Comparison of ENCODE assay signal across 8 cellular contexts in the genomic region with DNA sequence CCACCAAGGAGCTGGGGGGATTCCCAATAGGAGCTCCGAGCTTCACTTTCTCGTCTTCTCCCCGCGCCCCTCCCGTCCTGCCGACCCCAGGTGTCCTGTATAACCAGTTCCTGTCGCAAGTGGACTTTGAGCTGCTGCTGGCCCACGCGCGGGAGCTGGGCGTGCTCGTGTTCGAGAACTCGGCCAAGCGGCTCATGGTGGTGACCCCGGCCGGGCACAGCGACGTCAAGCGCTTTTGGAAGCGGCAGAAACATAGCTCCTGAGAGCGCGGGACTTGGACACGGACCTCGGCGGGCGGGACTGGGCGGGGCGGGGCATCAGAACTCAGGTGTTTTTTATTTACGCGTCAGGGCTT. TPM values are rescaled to one million over a fixed set of nuclear protein-coding genes. Genes with fewer than 3 reads are reported as not detected.
DNase-seq lines count a peak whose midpoint lies in the region; ATAC-seq and TF ChIP-seq lines count a peak whose summit lies in the region.

No MANE protein-coding gene starts in this region.

- no peak for TF ChIP-seq POLR2A in IMR-90 (IDR thresholded peaks at IDR 0.05; ENCODE audit: low read depth, low read length)

- peaks cover 26% of the 10 kb centered on the region for H3K36me3 ChIP-seq in CD8-positive, alpha-beta memory T cell (ENCODE audit: insufficient read depth, low read length)
- peaks cover 22% of the 10 kb centered on the region for H3K36me3 ChIP-seq in IMR-90 (ENCODE audit: control insufficient read depth, insufficient read depth, low read length)
- H3K36me3 ChIP-seq in ectodermal cell (ENCODE audit: control insufficient read depth, insufficient read depth, low read length) = peaks cover 18% of the 10 kb centered on the region

- H2AFZ ChIP-seq in IMR-90 (replicated peaks; ENCODE audit: low read length, poor library complexity) = peak overlapping the region; percentile 99

- in situ Hi-C loops in IMR-90 (cut with MboI; ENCODE audit: low sequenced_read_pairs) = no loop called here

- H3K9me1 ChIP-seq in IMR-90 (ENCODE audit: insufficient read depth, low read length) = no peaks in the 10 kb centered on the region

- no peak overlapping the region for H2BK15ac ChIP-seq in IMR-90 (ENCODE audit: low read depth, low read length)

- DNase-seq in CD8-positive, alpha-beta memory T cell = no peak
- DNase-seq in IMR-90 (no peak), NCI-H226 (no peak), Ammon's horn (ENCODE audit: low spot score) (no peak)

- intact Hi-C loops in IMR-90 (cut with micrococcal nuclease) = loop anchor here (1.0 to 10.0 kb wide), 2 partner anchors 85 to 281 kb away; no protein-coding TSS in a partner anchor

- no peak overlapping the region; the same call in 1 of the 2 replicates for H3K23ac ChIP-seq in IMR-90 (ENCODE audit: low read depth, low read length)

- H3K9me3 Mint-ChIP-seq in CD8-positive, alpha-beta memory T cell = no peaks in the 10 kb centered on the region
- H3K9me3 Mint-ChIP-seq in nephron = no peaks in the 10 kb centered on the region

- H3K27me3 ChIP-seq in CD8-positive, alpha-beta memory T cell (ENCODE audit: insufficient read depth, low read length, poor library complexity, severe bottlenecking) = no peaks in the 10 kb centered on the region
- H3K27me3 ChIP-seq in IMR-90 (ENCODE audit: control insufficient read depth, insufficient read depth, low read length) = no peaks in the 10 kb centered on the region
- H3K27me3 ChIP-seq in ectodermal cell (ENCODE audit: control insufficient read depth, insufficient read depth, low read length, poor library complexity, severe bottlenecking) = no peaks in the 10 kb centered on the region

- H3K4me1 Mint-ChIP-seq in CD8-positive, alpha-beta memory T cell = peaks cover 36 to 52% (median 51%) of the 10 kb centered on the region in 3 donors
- H3K4me1 Mint-ChIP-seq in nephron = peaks cover 46% of the 10 kb centered on the region

- CTCF ChIA-PET in CD8-positive, alpha-beta memory T cell (lab: Charles Lee) = interaction anchor here (0.7 to 2.2 kb wide), 9 partner anchors 9 to 453 kb away, joined by 3 to 9 read pairs (median 4); no protein-coding TSS in a partner anchor
- CTCF ChIA-PET in IMR-90 (lab: Yijun Ruan, JAX) = interaction anchor here (0.8 to 3.6 kb wide), 8 partner anchors 12 to 173 kb away, joined by 3 to 31 read pairs (median 8); no protein-coding TSS in a partner anchor

- no peaks in the 10 kb centered on the region for H4K20me1 ChIP-seq in IMR-90 (ENCODE audit: insufficient read depth, low read length)

- peaks cover 17% of the 10 kb centered on the region for H3K4me1 ChIP-seq in CD8-positive, alpha-beta memory T cell (ENCODE audit: insufficient read depth, low read length)
- H3K4me1 ChIP-seq in IMR-90 (ENCODE audit: control insufficient read depth, insufficient read depth, low read length) (peaks cover 15% of the 10 kb centered on the region), ectodermal cell (ENCODE audit: control insufficient read depth, insufficient read depth, low read length) (peaks cover 16% of the 10 kb centered on the region)

- H3K27me3 Mint-ChIP-seq in CD8-positive, alpha-beta memory T cell = peaks cover 0 to 3% of the 10 kb centered on the region in 2 donors
- no peaks in the 10 kb centered on the region for H3K27me3 Mint-ChIP-seq in nephron (ENCODE audit: low read depth)

- dilution Hi-C loops in IMR-90 (cut with HindIII; ENCODE audit: low sequenced_read_pairs, unreplicated experiment) = no loop called here

- POLR2A ChIA-PET in CD8-positive, alpha-beta memory T cell (lab: Charles Lee) = interaction anchor here (0.8 to 2.1 kb wide), 2 partner anchors 42 to 373 kb away, joined by 5 to 12 read pairs; no protein-coding TSS in a partner anchor
- POLR2A ChIA-PET in IMR-90 (lab: Charles Lee; ENCODE audit: unreplicated experiment) = interaction anchor here (0.7 to 0.8 kb wide), 2 partner anchors 169 to 298 kb away, joined by 3 to 10 read pairs; no protein-coding TSS in a partner anchor

- H2AK9ac ChIP-seq in IMR-90 (replicated peaks; ENCODE audit: low read depth, low read length, poor library complexity) = peak overlapping the region; percentile 97

- no peak for TF ChIP-seq CTCF in IMR-90 (conservative IDR thresholded peaks at IDR 0.05; ENCODE audit: low read depth, low read length)
- no peak for TF ChIP-seq CTCF in nephron (IDR thresholded peaks at IDR 0.05; ENCODE audit: unreplicated experiment in 3 of 3)

- peak overlapping the region in 7 of 8 donors; percentile 68 to 90 (median 82) for H3K27ac Mint-ChIP-seq in CD8-positive, alpha-beta memory T cell
- H3K27ac Mint-ChIP-seq in nephron = peak overlapping the region; percentile 67 to 94 (median 85)

- H3K14ac ChIP-seq in IMR-90 (replicated peaks; ENCODE audit: low read depth, low read length) = peak overlapping the region; percentile 70

- no peaks in the 10 kb centered on the region for H3K9me3 ChIP-seq in CD8-positive, alpha-beta memory T cell (ENCODE audit: low read length)
- H3K9me3 ChIP-seq in IMR-90 (ENCODE audit: control insufficient read depth, insufficient read depth, low read length) = no peaks in the 10 kb centered on the region
- no peaks in the 10 kb centered on the region for H3K9me3 ChIP-seq in ectodermal cell (ENCODE audit: control insufficient read depth, low read length)

- no peak overlapping the region for H2BK20ac ChIP-seq in IMR-90 (ENCODE audit: low read depth, low read length)

- H3K4ac ChIP-seq in IMR-90 (ENCODE audit: low read depth, low read length) = peak overlapping the region; percentile 76

- TF ChIP-seq RAD21 in IMR-90 (IDR thresholded peaks at IDR 0.05; ENCODE audit: low read length) = no peak

- WGBS in IMR-90 (ENCODE audit: extremely low coverage in 2 of 2, insufficient read length in 1 of 2), 2 experiments = 16% methylated on average over 19 of the region's 31 CpGs; no CpG with 5 or more reads in 1 of the 2 experiments
- 25 to 27% methylated on average over 31 of the region's 31 CpGs for WGBS in ectodermal cell, 2 experiments

- no peak for ATAC-seq in IMR-90 (ENCODE audit: low read depth)
- ATAC-seq in GM18861 (IDR thresholded peaks at IDR 0.05; ENCODE audit: unreplicated experiment) = no peak
- no peak for ATAC-seq in GM18520 (IDR thresholded peaks at IDR 0.05; ENCODE audit: unreplicated experiment)

- H3K4me2 ChIP-seq in IMR-90 (ENCODE audit: low read depth, low read length) = peak overlapping the region; percentile 49

- peak overlapping the region; percentile 94 for H3K4me3 ChIP-seq in CD8-positive, alpha-beta memory T cell (ENCODE audit: low read length)
- peak overlapping the region; percentile 11 for H3K4me3 ChIP-seq in IMR-90 (ENCODE audit: insufficient read depth, low read depth, low read length)
- peak overlapping the region; percentile 67 for H3K4me3 ChIP-seq in ectodermal cell (ENCODE audit: insufficient read depth, low read depth, low read length)

- no peak overlapping the region for H3K18ac ChIP-seq in IMR-90 (ENCODE audit: low read depth, low read length)

- peak overlapping the region; percentile 85 to 91; a peak in 3 of 4 replicates for H4K8ac ChIP-seq in IMR-90 (ENCODE audit: low read depth in 2 of 2, low read length in 2 of 2)

- peak overlapping the region; percentile 63; the same call in 1 of the 2 replicates for H4K91ac ChIP-seq in IMR-90 (ENCODE audit: insufficient read depth, low read depth, low read length)

- no TSS peak for BruUV-seq in IMR-90 (replicated peaks; lab: Mats Ljungman, UMichigan)

- H3K27ac ChIP-seq in CD8-positive, alpha-beta memory T cell (ENCODE audit: low read depth, low read length) = no peak overlapping the region
- peak overlapping the region; percentile 22 for H3K27ac ChIP-seq in IMR-90 (ENCODE audit: insufficient read depth, low read length)
- no peak overlapping the region for H3K27ac ChIP-seq in ectodermal cell (ENCODE audit: insufficient read depth, low read depth, low read length, poor library complexity, severe bottlenecking)

- peak overlapping the region; percentile 10 for H2BK5ac ChIP-seq in IMR-90 (ENCODE audit: low read depth, low read length, poor library complexity, severe bottlenecking)

- peaks cover 13 to 18% of the 10 kb centered on the region in 2 experiments for H3K79me1 ChIP-seq in IMR-90 (ENCODE audit: low read depth in 1 of 2, low read length in 2 of 2)

- H3K4me3 Mint-ChIP-seq in CD8-positive, alpha-beta memory T cell = peak overlapping the region; percentile 82 to 97 (median 93)
- peak overlapping the region; percentile 82 to 94 (median 88) for H3K4me3 Mint-ChIP-seq in nephron

- peaks cover 4 to 64% (median 4%) of the 10 kb centered on the region in 3 donors for H3K36me3 Mint-ChIP-seq in CD8-positive, alpha-beta memory T cell
- H3K36me3 Mint-ChIP-seq in nephron (ENCODE audit: low read depth) = peaks cover 47% of the 10 kb centered on the region

- H3K9ac ChIP-seq in IMR-90 (ENCODE audit: low read depth, low read length) = peak overlapping the region; percentile 18; the same call in 1 of the 2 replicates

- no peak overlapping the region for H3K56ac ChIP-seq in IMR-90 (ENCODE audit: extremely low read depth, insufficient read depth, low read length)

- peak overlapping the region; percentile 36 for H4K5ac ChIP-seq in IMR-90 (ENCODE audit: low read depth, low read length)

- H2BK120ac ChIP-seq in IMR-90 (ENCODE audit: low read depth, low read length) = peak overlapping the region; percentile 48; the same call in 1 of the 2 replicates

- peak overlapping the region; percentile 17; the same call in 1 of the 2 replicates for H2AK5ac ChIP-seq in IMR-90 (ENCODE audit: low read depth, low read length)

RNA-seq across cellular contexts. Expression of a gene that starts 0.3 kb away (rescaled TPM):
- 10 to 100 TPM; 82.4 to 86.0 TPM for total RNA-seq in CD8-positive, alpha-beta memory T cell
- 16.2 TPM for polyA plus RNA-seq in CD8-positive, alpha-beta memory T cell
- 6.9 and 7.2 TPM in 2 replicates for total RNA-seq in IMR-90 (2012; rRNA removed)
- polyA plus RNA-seq in IMR-90 (2012; rRNA removed) = 13.3 and 14.0 TPM in 2 replicates
- polyA plus RNA-seq in IMR-90 (2012; cell fraction: cytosol; rRNA removed) = 5.5 and 6.7 TPM in 2 replicates
- 98.4 and 123 TPM in 2 replicates for polyA plus RNA-seq in IMR-90 (2012; cell fraction: nucleus; rRNA removed; ENCODE audit: low replicate concordance)
- polyA plus RNA-seq in ectodermal cell (2013, experiment 1 of 4) = 93.5 TPM
- 91.2 TPM for polyA plus RNA-seq in ectodermal cell (2013, experiment 2 of 4)
- 56.0 TPM for polyA plus RNA-seq in ectodermal cell (2013, experiment 3 of 4)
- polyA plus RNA-seq in ectodermal cell (2013, experiment 4 of 4) = 65.6 TPM

RNA-seq across cellular contexts. Expression of a gene that starts 5.7 kb away (rescaled TPM):
- 10 to 100 TPM; 48.2 to 55.3 TPM for total RNA-seq in CD8-positive, alpha-beta memory T cell
- 7.5 TPM for polyA plus RNA-seq in CD8-positive, alpha-beta memory T cell
- total RNA-seq in IMR-90 (2012; rRNA removed) = 6.9 and 13.4 TPM in 2 replicates
- polyA plus RNA-seq in IMR-90 (2012; rRNA removed) = 29.5 and 30.8 TPM in 2 replicates
- polyA plus RNA-seq in IMR-90 (2012; cell fraction: cytosol; rRNA removed) = 19.0 and 20.5 TPM in 2 replicates
- polyA plus RNA-seq in IMR-90 (2012; cell fraction: nucleus; rRNA removed; ENCODE audit: low replicate concordance) = 90.6 and 118 TPM in 2 replicates
- 75.3 TPM for polyA plus RNA-seq in ectodermal cell (2013, experiment 1 of 4)
- 80.7 TPM for polyA plus RNA-seq in ectodermal cell (2013, experiment 2 of 4)
- 49.6 TPM for polyA plus RNA-seq in ectodermal cell (2013, experiment 3 of 4)
- polyA plus RNA-seq in ectodermal cell (2013, experiment 4 of 4) = 60.3 TPM

RNA-seq across cellular contexts. Expression of a gene that starts 18.3 kb away (rescaled TPM):
- total RNA-seq in CD8-positive, alpha-beta memory T cell = not detected
- not detected for polyA plus RNA-seq in CD8-positive, alpha-beta memory T cell
- total RNA-seq in IMR-90 (2012; rRNA removed) = not detected in 2 replicates
- polyA plus RNA-seq in IMR-90 (2012; rRNA removed) = not detected in 2 replicates
- not detected in 2 replicates for polyA plus RNA-seq in IMR-90 (2012; cell fraction: cytosol; rRNA removed)
- polyA plus RNA-seq in IMR-90 (2012; cell fraction: nucleus; rRNA removed; ENCODE audit: low replicate concordance) = not detected in 2 replicates
- not detected for polyA plus RNA-seq in ectodermal cell (2013, experiment 1 of 4)
- not detected for polyA plus RNA-seq in ectodermal cell (2013, experiment 2 of 4)
- not detected for polyA plus RNA-seq in ectodermal cell (2013, experiment 3 of 4)
- polyA plus RNA-seq in ectodermal cell (2013, experiment 4 of 4) = not detected

RNA-seq across cellular contexts. Expression of a gene that starts 27.1 kb away (rescaled TPM):
- not detected for total RNA-seq in CD8-positive, alpha-beta memory T cell
- polyA plus RNA-seq in CD8-positive, alpha-beta memory T cell = not detected
- not detected in 2 replicates for total RNA-seq in IMR-90 (2012; rRNA removed)
- not detected in 2 replicates for polyA plus RNA-seq in IMR-90 (2012; rRNA removed)
- not detected in 2 replicates for polyA plus RNA-seq in IMR-90 (2012; cell fraction: cytosol; rRNA removed)
- polyA plus RNA-seq in IMR-90 (2012; cell fraction: nucleus; rRNA removed; ENCODE audit: low replicate concordance) = not detected in 2 replicates
- polyA plus RNA-seq in ectodermal cell (2013, experiment 1 of 4) = 0.11 TPM
- 0.23 TPM for polyA plus RNA-seq in ectodermal cell (2013, experiment 2 of 4)
- polyA plus RNA-seq in ectodermal cell (2013, experiment 3 of 4) = 0.16 TPM
- polyA plus RNA-seq in ectodermal cell (2013, experiment 4 of 4) = 0.24 TPM

RNA-seq across cellular contexts. Expression of a gene that starts 29.4 kb away (rescaled TPM):
- total RNA-seq in CD8-positive, alpha-beta memory T cell = 10 to 100 TPM; 10.1 to 10.5 TPM
- 1.2 TPM for polyA plus RNA-seq in CD8-positive, alpha-beta memory T cell
- 5.6 and 6.7 TPM in 2 replicates for total RNA-seq in IMR-90 (2012; rRNA removed)
- 17.8 and 19.6 TPM in 2 replicates for polyA plus RNA-seq in IMR-90 (2012; rRNA removed)
- 15.6 and 26.4 TPM in 2 replicates for polyA plus RNA-seq in IMR-90 (2012; cell fraction: cytosol; rRNA removed)
- polyA plus RNA-seq in IMR-90 (2012; cell fraction: nucleus; rRNA removed; ENCODE audit: low replicate concordance) = 56.9 and 61.7 TPM in 2 replicates
- 199 TPM for polyA plus RNA-seq in ectodermal cell (2013, experiment 1 of 4)
- polyA plus RNA-seq in ectodermal cell (2013, experiment 2 of 4) = 192 TPM
- 170 TPM for polyA plus RNA-seq in ectodermal cell (2013, experiment 3 of 4)
- 192 TPM for polyA plus RNA-seq in ectodermal cell (2013, experiment 4 of 4)

Comparison
In these comparisons a context has a peak if more than half of its experiments do, and no peak if none do; other contexts are left out.
1. H3K4me3 ChIP-seq: peak in every context shown above with its lines; median percentile 94 in CD8-positive, alpha-beta memory T cell; 67 in ectodermal cell; 11 in IMR-90.
2. RNA of a gene that starts 0.3 kb away (total RNA-seq): 82.4 to 86.0 TPM in CD8-positive, alpha-beta memory T cell; 6.9 to 7.2 TPM in IMR-90; every median in the first group is over 10 times any median in the second.